In the genomic region with DNA sequence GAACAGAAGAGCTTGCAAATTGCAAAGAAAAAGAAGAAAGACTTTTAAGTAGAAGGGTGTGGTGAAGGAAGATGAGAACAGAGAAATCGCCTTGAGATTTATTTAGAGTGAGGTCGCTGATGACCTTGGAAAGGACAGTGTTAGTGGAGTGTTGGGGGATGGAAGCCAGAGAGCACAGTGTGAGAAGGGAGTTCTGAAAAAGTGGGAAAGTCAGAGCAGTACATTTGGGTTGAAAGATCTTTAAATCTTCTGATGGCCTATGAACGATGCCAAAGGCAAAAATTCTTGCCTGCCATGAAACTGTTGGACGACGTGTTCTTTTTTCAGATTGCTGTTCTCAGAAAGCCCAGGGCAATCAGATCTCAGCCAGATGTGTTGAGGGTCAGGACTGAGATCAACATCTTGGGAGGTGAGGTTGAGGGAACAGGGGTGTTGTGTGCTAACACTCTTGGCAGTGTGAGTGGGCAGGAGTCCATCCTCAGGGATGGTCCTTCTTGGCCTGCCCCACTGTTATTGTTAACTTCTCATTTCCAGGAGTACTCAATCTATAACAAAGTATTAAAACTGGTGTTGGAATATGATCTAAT, we compare ENCODE assay signal across 15 cellular contexts.
DNase-seq lines count a peak whose midpoint lies in the region; ATAC-seq and TF ChIP-seq lines count a peak whose summit lies in the region.
"Had no signal": no experiment of that assay in that cellular context is flagged by ENCODE, and none has a peak within 500 bp of the region (broad histone marks: within the 10 kb centered on the region; RNA-seq: fewer than 3 reads in every experiment).

No MANE protein-coding gene starts in this region.

- no peak overlapping the region for H3K56ac ChIP-seq in IMR-90 (ENCODE audit: extremely low read depth, insufficient read depth, low read length)

- H4K91ac ChIP-seq in IMR-90 (ENCODE audit: insufficient read depth, low read depth, low read length): no peak overlapping the region

- BruUV-seq in IMR-90 (replicated peaks; lab: Mats Ljungman, UMichigan): no TSS peak

- peaks cover 3% of the 10 kb centered on the region for H3K4me1 ChIP-seq in IMR-90 (ENCODE audit: control insufficient read depth, insufficient read depth, low read length)
- no peaks in the 10 kb centered on the region for H3K4me1 ChIP-seq in testis
- H3K4me1 ChIP-seq: Caco-2 had no signal

- no peak overlapping the region for H3K4ac ChIP-seq in IMR-90 (ENCODE audit: low read depth, low read length)

- DNase-seq in IMR-90 (no peak), fibroblast of the conjunctiva (ENCODE audit: low read depth) (peak; percentile 31), testis (peak; percentile 27), iPS-NIHi7 (ENCODE audit: extremely low spot score) (no peak), iPS-NIHi11 (ENCODE audit: low spot score) (no peak), AG08395 (ENCODE audit: low spot score) (no peak)
- DNase-seq: ACHN; AML-193; Caco-2; CD4-positive, alpha-beta T cell; HCEC 1CT; HFFc6 had no signal

- 0 out of 2 replicates have a peak overlapping the region, but pooled peaks have one; percentile 14 for H3K14ac ChIP-seq in IMR-90 (replicated peaks; ENCODE audit: low read depth, low read length)

- H3K9ac ChIP-seq in IMR-90 (ENCODE audit: low read depth, low read length): no peak overlapping the region

- H2AK5ac ChIP-seq in IMR-90 (ENCODE audit: low read depth, low read length): no peak overlapping the region

- dilution Hi-C loops in IMR-90 (cut with HindIII; ENCODE audit: low sequenced_read_pairs, unreplicated experiment): no loop called here

- H4K8ac ChIP-seq in IMR-90 (ENCODE audit: low read depth in 2 of 2, low read length in 2 of 2): peak overlapping the region in 1 of 2 experiments; percentile 9; a peak in 1 of 4 replicates

- peak overlapping the region; percentile 20; the same call in 1 of the 2 replicates for H2BK20ac ChIP-seq in IMR-90 (ENCODE audit: low read depth, low read length)

- TF ChIP-seq CTCF in IMR-90 (conservative IDR thresholded peaks at IDR 0.05; ENCODE audit: low read depth, low read length) (no peak), testis (IDR thresholded peaks at IDR 0.05) (no peak)

- H3K79me1 ChIP-seq in IMR-90 (ENCODE audit: low read depth in 1 of 2, low read length in 2 of 2): no peaks in the 10 kb centered on the region

- no peak overlapping the region for H3K4me3 ChIP-seq in IMR-90 (ENCODE audit: insufficient read depth, low read depth, low read length)
- H3K4me3 ChIP-seq in testis: no peak overlapping the region
- H3K4me3 ChIP-seq: GM23338 had no signal

- no peaks in the 10 kb centered on the region for H4K20me1 ChIP-seq in IMR-90 (ENCODE audit: insufficient read depth, low read length)

- no peak overlapping the region for H2AK9ac ChIP-seq in IMR-90 (replicated peaks; ENCODE audit: low read depth, low read length, poor library complexity)

- no peak overlapping the region for H4K5ac ChIP-seq in IMR-90 (ENCODE audit: low read depth, low read length)

- CTCF ChIA-PET in IMR-90 (lab: Yijun Ruan, JAX): no interaction called here

- H3K27ac ChIP-seq in IMR-90 (ENCODE audit: insufficient read depth, low read length): no peak overlapping the region
- H3K27ac ChIP-seq in testis: peak overlapping the region in 1 of 2 donors; percentile 19
- H3K27ac ChIP-seq: C4-2B had no signal

- POLR2A ChIA-PET in IMR-90 (lab: Charles Lee; ENCODE audit: unreplicated experiment): no interaction called here

- H2AFZ ChIP-seq in IMR-90 (replicated peaks; ENCODE audit: low read length, poor library complexity): no peak overlapping the region
- H2AFZ ChIP-seq: GM23338 had no signal

- WGBS in IMR-90 (ENCODE audit: extremely low coverage in 2 of 2, insufficient read length in 1 of 2), 2 experiments: 60% methylated on average over 5 of the region's 5 CpGs; no CpG with 5 or more reads in 1 of the 2 experiments
- WGBS in testis, 2 donors: 36 to 53% methylated on average over 5 of the region's 5 CpGs

- intact Hi-C loops in IMR-90 (cut with micrococcal nuclease): no loop called here
- intact Hi-C loops in testis (cut with DNase I; ENCODE audit: low total_unique reads): no loop called here

- H3K27me3 ChIP-seq in IMR-90 (ENCODE audit: control insufficient read depth, insufficient read depth, low read length) (no peaks in the 10 kb centered on the region), testis (no peaks in the 10 kb centered on the region)

- TF ChIP-seq POLR2A in IMR-90 (IDR thresholded peaks at IDR 0.05; ENCODE audit: low read depth, low read length) (no peak), testis (IDR thresholded peaks at IDR 0.05) (no peak)

- H2BK120ac ChIP-seq in IMR-90 (ENCODE audit: low read depth, low read length): no peak overlapping the region

- H3K9me1 ChIP-seq in IMR-90 (ENCODE audit: insufficient read depth, low read length): no peaks in the 10 kb centered on the region

- in situ Hi-C loops in IMR-90 (cut with MboI; ENCODE audit: low sequenced_read_pairs): no loop called here

- H3K36me3 ChIP-seq in IMR-90 (ENCODE audit: control insufficient read depth, insufficient read depth, low read length) (no peaks in the 10 kb centered on the region), testis (ENCODE audit: low read depth, missing control alignments) (no peaks in the 10 kb centered on the region)

- H2BK5ac ChIP-seq in IMR-90 (ENCODE audit: low read depth, low read length, poor library complexity, severe bottlenecking): no peak overlapping the region

- H3K23ac ChIP-seq in IMR-90 (ENCODE audit: low read depth, low read length): no peak overlapping the region

- H3K9me3 ChIP-seq in IMR-90 (ENCODE audit: control insufficient read depth, insufficient read depth, low read length) (no peaks in the 10 kb centered on the region), testis (no peaks in the 10 kb centered on the region)

- H2BK15ac ChIP-seq in IMR-90 (ENCODE audit: low read depth, low read length): no peak overlapping the region

- no peak for TF ChIP-seq RAD21 in IMR-90 (IDR thresholded peaks at IDR 0.05; ENCODE audit: low read length)

- H3K18ac ChIP-seq in IMR-90 (ENCODE audit: low read depth, low read length): no peak overlapping the region

- no peak overlapping the region for H3K4me2 ChIP-seq in IMR-90 (ENCODE audit: low read depth, low read length)
- H3K4me2 ChIP-seq: GM23338 had no signal

- no peak for ATAC-seq in IMR-90 (ENCODE audit: low read depth)
- ATAC-seq: GM23338, HepG2 had no signal

TF ChIP-seq in IMR-90, 13 proteins besides CTCF, POLR2A, EP300 and RAD21:
- TF ChIP-seq SMC3 (IDR thresholded peaks at IDR 0.05; ENCODE audit: low read depth, low read length) (no peak), RFX5 (IDR thresholded peaks at IDR 0.05; ENCODE audit: low read depth, low read length) (no peak), RCOR1 (IDR thresholded peaks at IDR 0.05; ENCODE audit: insufficient replicate concordance, low read length) (no peak), FOS (IDR thresholded peaks at IDR 0.05; ENCODE audit: low read depth, low read length) (no peak), CEBPB (IDR thresholded peaks at IDR 0.05; ENCODE audit: low read depth, low read length) (no peak), MAZ (IDR thresholded peaks at IDR 0.05; ENCODE audit: borderline replicate concordance, low read depth, low read length) (no peak), CHD1 (IDR thresholded peaks at IDR 0.05; ENCODE audit: low read depth, low read length) (no peak), MXI1 (IDR thresholded peaks at IDR 0.05; ENCODE audit: borderline replicate concordance, low read depth, low read length) (no peak), MAFK (IDR thresholded peaks at IDR 0.05; ENCODE audit: low read depth, low read length) (no peak), NFE2L2 (IDR thresholded peaks at IDR 0.05; ENCODE audit: low read depth, low read length) (no peak), BHLHE40 (IDR thresholded peaks at IDR 0.05; ENCODE audit: low read depth, low read length) (no peak)

Comparison
In these comparisons a context has a peak if more than half of its experiments do, and no peak if none do; other contexts are left out.
1. DNase-seq: peak in fibroblast of the conjunctiva (single experiment) and testis (single experiment); none in IMR-90 (single experiment), iPS-NIHi7 (single experiment), iPS-NIHi11 (single experiment) and AG08395 (single experiment).